Comparison of ENCODE assay signal across 8 cellular contexts in the genomic region with DNA sequence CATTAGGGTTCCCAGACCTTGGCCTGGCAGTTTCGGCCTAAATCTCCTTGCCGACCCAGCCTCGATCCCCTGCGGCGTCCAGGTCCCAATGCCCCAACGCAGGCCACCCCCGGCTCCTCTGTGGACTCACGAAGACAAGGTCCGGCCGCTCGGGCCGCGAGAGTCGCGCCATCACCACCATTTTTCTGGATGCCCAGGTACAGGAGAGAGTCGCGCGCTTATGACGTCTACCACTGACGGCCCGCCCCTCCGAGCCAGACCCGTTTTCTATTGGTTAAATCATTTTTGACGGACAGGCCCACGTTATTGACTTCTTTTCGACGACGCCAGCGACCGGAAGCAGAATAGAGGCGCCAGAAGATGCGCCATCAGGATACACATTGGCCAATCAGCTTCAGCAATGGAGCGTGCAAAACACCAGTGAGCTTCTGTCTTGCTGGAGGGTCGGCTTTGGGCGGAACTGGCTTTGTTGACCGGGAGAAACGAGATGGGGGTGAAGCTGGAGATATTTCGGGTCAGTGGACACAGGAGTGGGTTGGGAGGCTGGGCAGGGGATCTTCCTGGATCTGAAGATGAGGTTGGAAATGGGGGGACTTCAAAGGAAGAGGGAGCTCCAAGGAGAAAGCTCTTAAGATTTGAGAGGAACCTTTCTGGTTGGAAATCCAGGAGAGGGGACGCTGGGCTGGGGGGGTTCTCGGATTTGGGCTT.
DNase-seq lines count a peak whose midpoint lies in the region; ATAC-seq, FAIRE-seq and TF ChIP-seq lines count a peak whose summit lies in the region.

A gene with protein sequence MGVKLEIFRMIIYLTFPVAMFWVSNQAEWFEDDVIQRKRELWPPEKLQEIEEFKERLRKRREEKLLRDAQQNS (plus strand): TSS at position 447 of the 708 bp plus-strand sequence. CDS start 41 bp downstream, at position 488.
XAB2 (minus strand) TSS at position 199 of the 708 bp plus-strand sequence; CDS start at position 181, 18 bp downstream.

- peak; percentile 94 for FAIRE-seq in HTR-8/SVneo (lab: Jason Lieb, UNC)

- peak within 1 kb of the TSS; percentile 99 to 100 for H3K27ac Mint-ChIP-seq in effector memory CD8-positive, alpha-beta T cell

- DNase-seq in CMK (ENCODE audit: low read depth) (peak; percentile 96), GM20000 (ENCODE audit: low spot score) (peak; percentile 99), HTR-8/SVneo (ENCODE audit: insufficient read length, low spot score) (peak; percentile 100), NOMO-1 treated with dmso at 0.1 percent for 144 hours (lab: John Stamatoyannopoulos, UW; ENCODE audit: unreplicated experiment) (peak; percentile 96), medulla oblongata (ENCODE audit: extremely low spot score) (peak; percentile 99)
- peak; percentile 82 to 93 (median 84) for DNase-seq in activated CD8-positive, alpha-beta memory T cell treated with anti-CD3 and anti-CD28 coated beads for 48 hours (ENCODE audit: low read depth in 2 of 3, low spot score in 2 of 3)
- peak; percentile 92 to 96 (median 94) for DNase-seq in effector memory CD8-positive, alpha-beta T cell
- DNase-seq in stimulated activated CD8-positive, alpha-beta memory T cell treated with anti-CD3 and anti-CD28 coated beads, Interleukin-12 subunit alpha, Interleukin-12 subunit beta, amount 100 ng/mL, for 1 hour (ENCODE audit: low read depth), result peak; percentile 92

- peaks cover 63% of the 10 kb centered on the region for H3K36me3 Mint-ChIP-seq in effector memory CD8-positive, alpha-beta T cell (ENCODE audit: insufficient read depth)

- peak; percentile 98 for ATAC-seq in effector memory CD8-positive, alpha-beta T cell (replicated peaks)

- no peaks in the 10 kb centered on the region for H3K27me3 Mint-ChIP-seq in effector memory CD8-positive, alpha-beta T cell

- no peaks in the 10 kb centered on the region for H3K9me3 Mint-ChIP-seq in effector memory CD8-positive, alpha-beta T cell

- H3K4me1 Mint-ChIP-seq in effector memory CD8-positive, alpha-beta T cell (ENCODE audit: low read depth in 2 of 2), result peaks cover 31 to 32% of the 10 kb centered on the region in 2 donors

- no peak for TF ChIP-seq CTCF in GM20000 (IDR thresholded peaks at IDR 0.05; ENCODE audit: extremely low read depth, missing control alignments)

- peak within 1 kb of the TSS; percentile 94 to 95 for H3K4me3 Mint-ChIP-seq in effector memory CD8-positive, alpha-beta T cell

Comparison
In these comparisons a context has a peak if more than half of its experiments do, and no peak if none do; other contexts are left out.
1. Peak in every context shown above with its lines: DNase-seq and ATAC-seq.